In genomic region chr6:31287621-31288020, GRCh38 we compare ENCODE assay signal across 13 cellular contexts. TPM values are rescaled to one million over a fixed set of nuclear protein-coding genes. Genes with fewer than 3 reads are reported as not detected.
A peak's percentile ranks its signal among the peaks of the same experiment; 100 is the strongest.
DNase-seq lines count a peak whose midpoint lies in the region; TF ChIP-seq lines count a peak whose summit lies in the region.
"Had no signal": no experiment of that assay in that cellular context is flagged by ENCODE, and none has a peak within 500 bp of the region (broad histone marks: within the 10 kb centered on the region; RNA-seq: fewer than 3 reads in every experiment).

No MANE protein-coding gene starts in this region.

- no peak overlapping the region for H3K4me3 Mint-ChIP-seq in neural crest cell
- H3K4me3 Mint-ChIP-seq: CD4-positive, alpha-beta T cell had no signal

- no peak for TF ChIP-seq POLR2A in tibial nerve (IDR thresholded peaks at IDR 0.05)

- no peak for TF ChIP-seq EP300 in tibial nerve (IDR thresholded peaks at IDR 0.05)

- peak overlapping the region; percentile 64 for H3K27ac Mint-ChIP-seq in neural crest cell (ENCODE audit: unreplicated experiment)
- H3K27ac Mint-ChIP-seq: CD4-positive, alpha-beta T cell had no signal

- peak; percentile 71 for DNase-seq in CD1c-positive myeloid dendritic cell (ENCODE audit: extremely low spot score)
- DNase-seq in KBM-7: peak; percentile 12
- peak; percentile 56 for DNase-seq in SKM-1 treated with dmso at 0.1 percent for 144 hours (lab: John Stamatoyannopoulos, UW; ENCODE audit: unreplicated experiment)
- DNase-seq in neural crest cell (ENCODE audit: low read depth, low spot score): no peak
- no peak for DNase-seq in tibial nerve (ENCODE audit: low spot score in 2 of 2)
- DNase-seq in dermis blood vessel endothelial cell: no peak
- DNase-seq in activated CD4-positive, CD25-positive, alpha-beta regulatory T cell treated with anti-CD3 and anti-CD28 coated beads, Interleukin-2, amount 50 U/mL, for 72 hours: no peak
- DNase-seq: Calu3; CD4-positive, alpha-beta T cell; IMR-90 had no signal

- H3K4me3 ChIP-seq in tibial nerve: no peak overlapping the region
- H3K4me3 ChIP-seq: A549; BLaER1 treated with 17β-estradiol and CSF1 and Interleukin-3, amounts not matched to agents 10 nM and 100 nM; HAP-1 had no signal

- TF ChIP-seq CTCF in neural crest cell (conservative IDR thresholded peaks at IDR 0.05) (no peak), tibial nerve (IDR thresholded peaks at IDR 0.05) (no peak)

- peaks cover 10% of the 10 kb centered on the region for H3K4me1 Mint-ChIP-seq in neural crest cell

- no peak overlapping the region for H3K27ac ChIP-seq in tibial nerve
- H3K27ac ChIP-seq: A549; BLaER1 treated with 17β-estradiol and CSF1 and Interleukin-3, amounts not matched to agents 10 nM and 100 nM had no signal

- peaks cover 3% of the 10 kb centered on the region for H3K9me3 Mint-ChIP-seq in neural crest cell
- H3K9me3 Mint-ChIP-seq: CD4-positive, alpha-beta T cell had no signal

- 61 to 70% methylated on average over 4 of the region's 4 CpGs for WGBS in tibial nerve, 2 donors

- no peaks in the 10 kb centered on the region for H3K36me3 Mint-ChIP-seq in neural crest cell (ENCODE audit: low read depth)

- in situ Hi-C loops in KBM-7 (cut with MboI; ENCODE audit: low pct_unique_long_range_greater_than_20kb, low sequenced_read_pairs): no loop called here

- no peaks in the 10 kb centered on the region for H3K27me3 ChIP-seq in tibial nerve
- H3K27me3 ChIP-seq: BLaER1 treated with 17β-estradiol and CSF1 and Interleukin-3, amounts not matched to agents 10 nM and 100 nM had no signal

- peaks cover 25% of the 10 kb centered on the region for H3K27me3 Mint-ChIP-seq in neural crest cell (ENCODE audit: low read depth)

- no peaks in the 10 kb centered on the region for H3K9me3 ChIP-seq in tibial nerve
- H3K9me3 ChIP-seq: A549; BLaER1 treated with 17β-estradiol and CSF1 and Interleukin-3, amounts not matched to agents 10 nM and 100 nM; HAP-1 had no signal

- peaks cover 0 to 15% (median 0%) of the 10 kb centered on the region in 4 donors for H3K4me1 ChIP-seq in tibial nerve
- H3K4me1 ChIP-seq: A549, HAP-1 had no signal

- no peaks in the 10 kb centered on the region for H3K36me3 ChIP-seq in tibial nerve
- H3K36me3 ChIP-seq: BLaER1 treated with 17β-estradiol and CSF1 and Interleukin-3, amounts not matched to agents 10 nM and 100 nM; HAP-1 had no signal

RNA-seq across cellular contexts. Expression of gene HLA-C, which starts 15.7 kb away (rescaled TPM):
- total RNA-seq in neural crest cell: 70.4 and 72.4 TPM in 2 replicates
- total RNA-seq in tibial nerve: 100 to 1,000 TPM; 148 to 482 (median 409) TPM
- total RNA-seq in dermis blood vessel endothelial cell: 519 and 909 TPM in 2 replicates

Comparison
In these comparisons a context has a peak if more than half of its experiments do, and no peak if none do; other contexts are left out.
1. DNase-seq: peak in CD1c-positive myeloid dendritic cell (single experiment), KBM-7 (single experiment) and SKM-1 treated with dmso at 0.1 percent for 144 hours (single experiment); none in neural crest cell (single experiment), tibial nerve (0 of 2), dermis blood vessel endothelial cell (single experiment) and activated CD4-positive, CD25-positive, alpha-beta regulatory T cell treated with anti-CD3 and anti-CD28 coated beads, Interleukin-2, amount 50 U/mL, for 72 hours (single experiment).